In the genomic region with DNA sequence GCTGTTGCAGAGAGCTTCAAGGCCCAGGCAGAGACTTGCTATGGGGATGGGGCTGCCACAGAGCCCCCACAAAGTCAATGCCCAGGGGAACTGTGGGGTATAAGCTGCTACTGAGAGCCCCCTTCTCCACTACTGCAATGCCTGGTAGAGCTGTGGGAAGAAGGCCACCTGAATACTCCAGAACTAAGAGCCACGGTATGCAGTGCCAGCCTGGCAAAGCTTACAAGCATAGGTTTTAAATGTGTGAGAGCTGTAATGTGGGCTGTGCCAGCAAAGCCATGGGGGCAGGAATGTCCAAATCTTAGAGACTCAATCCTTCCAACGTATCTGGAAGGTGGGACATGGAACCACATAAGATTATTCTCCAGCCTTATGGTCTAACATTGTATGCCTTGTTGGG, we compare ENCODE assay signal across 20 cellular contexts. TPM values are rescaled to one million over a fixed set of nuclear protein-coding genes. Genes with fewer than 3 reads are reported as not detected.
DNase-seq lines count a peak whose midpoint lies in the region; ATAC-seq and TF ChIP-seq lines count a peak whose summit lies in the region.
"Had no signal": no experiment of that assay in that cellular context is flagged by ENCODE, and none has a peak within 500 bp of the region (broad histone marks: within the 10 kb centered on the region; RNA-seq: fewer than 3 reads in every experiment).

No MANE protein-coding gene starts in this region.

- peaks cover 0 to 2% of the 10 kb centered on the region in 2 experiments for H3K36me3 ChIP-seq in trophoblast cell (ENCODE audit: control insufficient read depth in 1 of 2, insufficient read depth in 2 of 2, low read length in 2 of 2)
- H3K36me3 ChIP-seq: BE2C, BLaER1 had no signal

- H4K12ac ChIP-seq in trophoblast cell (ENCODE audit: low read depth, low read length) = no peak overlapping the region

- H3K18ac ChIP-seq in trophoblast cell (ENCODE audit: low read length) = no peak overlapping the region

- peak overlapping the region; percentile 21 for H3K27ac ChIP-seq in AG04450 (ENCODE audit: low read depth, low read length)
- no peak overlapping the region for H3K27ac ChIP-seq in trophoblast cell (ENCODE audit: low read depth, low read length)
- H3K27ac ChIP-seq: 22Rv1, A549, BLaER1 had no signal

- no peak overlapping the region for H4K91ac ChIP-seq in trophoblast cell (ENCODE audit: low read depth, low read length)

- H3K27me3 ChIP-seq in AG04450 (ENCODE audit: control insufficient read depth, insufficient read depth, low read length) (no peaks in the 10 kb centered on the region), trophoblast cell (ENCODE audit: insufficient read depth, low read length) (no peaks in the 10 kb centered on the region)
- H3K27me3 ChIP-seq: BE2C, BLaER1 had no signal

- H3K9ac ChIP-seq in trophoblast cell (ENCODE audit: low read length) = no peak overlapping the region
- H3K9ac ChIP-seq: BLaER1 had no signal

- TF ChIP-seq CTCF in AG04450 (IDR thresholded peaks at IDR 0.05; ENCODE audit: low read depth, low read length) (no peak), chondrocyte (IDR thresholded peaks at IDR 0.05) (no peak)

- no peaks in the 10 kb centered on the region for H3K79me1 ChIP-seq in trophoblast cell (ENCODE audit: low read length)

- H3K14ac ChIP-seq in trophoblast cell (ENCODE audit: low read length) = no peak overlapping the region

- no peak overlapping the region for H2BK5ac ChIP-seq in trophoblast cell (ENCODE audit: low read depth, low read length, poor library complexity)

- no peak overlapping the region for H2BK120ac ChIP-seq in trophoblast cell (ENCODE audit: insufficient read depth, low read length, poor library complexity)

- H3K23ac ChIP-seq in trophoblast cell (ENCODE audit: low read length) = no peak overlapping the region

- no peak overlapping the region for H3K4me2 ChIP-seq in trophoblast cell (ENCODE audit: low read length)
- H3K4me2 ChIP-seq: A549, BLaER1 had no signal

- H3K36me3 Mint-ChIP-seq in chondrocyte (ENCODE audit: low read depth) = peaks cover 13% of the 10 kb centered on the region

- peak; percentile 51 for ATAC-seq in Right ventricle myocardium superior (ENCODE audit: poor library complexity)
- ATAC-seq: A549 had no signal

- no peak overlapping the region for H4K8ac ChIP-seq in trophoblast cell (ENCODE audit: low read depth, low read length)

- peaks cover 17% of the 10 kb centered on the region for H3K9me3 Mint-ChIP-seq in chondrocyte (ENCODE audit: low read depth)

- no peaks in the 10 kb centered on the region for H3K9me3 ChIP-seq in AG04450 (ENCODE audit: control insufficient read depth, insufficient read depth, low read length)
- H3K9me3 ChIP-seq in trophoblast cell (ENCODE audit: insufficient read depth, low read depth, low read length) = no peaks in the 10 kb centered on the region
- H3K9me3 ChIP-seq: A549, BE2C had no signal

- H2AK5ac ChIP-seq in trophoblast cell (ENCODE audit: low read length) = peak overlapping the region; percentile 14

- DNase-seq in Right ventricle myocardium superior (no peak), cardiac septum (ENCODE audit: low spot score) (no peak), AG04450 (ENCODE audit: low read depth, low spot score) (no peak), chondrocyte (ENCODE audit: low spot score) (peak; percentile 33), trophoblast cell (no peak), DMS114 treated with DMSO at 0.1 percent for 48 hours (lab: John Stamatoyannopoulos, UW; ENCODE audit: unreplicated experiment) (no peak)
- DNase-seq in activated CD8-positive, alpha-beta memory T cell treated with anti-CD3 and anti-CD28 coated beads for 24 hours = no peak
- DNase-seq: BE2C; C1 segment of cervical spinal cord; CD4-positive, alpha-beta memory T cell; CD4-positive, CD25-positive, alpha-beta regulatory T cell; CD8-positive, alpha-beta memory T cell; COR-L47; DMS 273 treated with DMSO at 0.1 percent for 48 hours; DMS79 treated with DMSO at 0.1 percent for 48 hours; GF-D8 had no signal

- no peaks in the 10 kb centered on the region for H3K4me1 ChIP-seq in trophoblast cell (ENCODE audit: control insufficient read depth in 1 of 2, insufficient read depth in 2 of 2, low read length in 2 of 2)
- H3K4me1 ChIP-seq: BE2C, BLaER1 had no signal

- H2BK12ac ChIP-seq in trophoblast cell (ENCODE audit: low read length) = no peak overlapping the region

- H3K27me3 Mint-ChIP-seq in chondrocyte (ENCODE audit: low read depth) = no peaks in the 10 kb centered on the region
- H3K27me3 Mint-ChIP-seq: CD4-positive, alpha-beta memory T cell; CD4-positive, CD25-positive, alpha-beta regulatory T cell; CD8-positive, alpha-beta memory T cell had no signal

- H3K4me1 Mint-ChIP-seq in chondrocyte (ENCODE audit: low read depth) = no peaks in the 10 kb centered on the region
- H3K4me1 Mint-ChIP-seq: CD14-positive monocyte; CD4-positive, alpha-beta memory T cell; CD8-positive, alpha-beta memory T cell had no signal

- H3K79me2 ChIP-seq in trophoblast cell (ENCODE audit: control insufficient read depth, insufficient read depth, low read length, poor library complexity) = no peaks in the 10 kb centered on the region

- WGBS in trophoblast cell (ENCODE audit: extremely low coverage, insufficient coverage, insufficient read length) = no CpG with 5 or more reads among the region's 2 CpGs

- POLR2A ChIA-PET in AG04450 (lab: Yijun Ruan, JAX) = no interaction called here

- no peak overlapping the region for H3K27ac Mint-ChIP-seq in chondrocyte (ENCODE audit: unreplicated experiment)
- H3K27ac Mint-ChIP-seq: CD14-positive monocyte; CD4-positive, CD25-positive, alpha-beta regulatory T cell; CD8-positive, alpha-beta memory T cell had no signal

- no peak overlapping the region for H2AFZ ChIP-seq in trophoblast cell (ENCODE audit: insufficient read depth, low read length, poor library complexity)

- CTCF ChIA-PET in AG04450 (lab: Charles Lee) = no interaction called here

- H3K4ac ChIP-seq in trophoblast cell (ENCODE audit: low read depth, low read length) = no peak overlapping the region

- intact Hi-C loops in Right ventricle myocardium superior (cut with DNase I) (no loop called here), cardiac septum (cut with DNase I) (no loop called here)

- no peak overlapping the region for H3K4me3 Mint-ChIP-seq in chondrocyte (ENCODE audit: unreplicated experiment)
- H3K4me3 Mint-ChIP-seq: CD14-positive monocyte; CD4-positive, alpha-beta memory T cell; CD4-positive, CD25-positive, alpha-beta regulatory T cell; CD8-positive, alpha-beta memory T cell had no signal

- H3K4me3 ChIP-seq in AG04450 (ENCODE audit: low read depth, low read length) (no peak overlapping the region), trophoblast cell (ENCODE audit: low read depth, low read length) (no peak overlapping the region)
- H3K4me3 ChIP-seq: A549, BLaER1 had no signal

RNA-seq across cellular contexts. Expression of a gene that starts 49.2 kb away (rescaled TPM):
- total RNA-seq in Right ventricle myocardium superior (4.8 TPM), cardiac septum (28.8 TPM), chondrocyte (4.2 to 5.8 TPM (median 5.5 TPM) in 3 replicates)
- polyA plus RNA-seq in AG04450 (2011; rRNA removed) = 2.8 and 4.2 TPM in 2 replicates
- 0.60 and 2.6 TPM in 2 replicates for polyA minus RNA-seq in AG04450 (2011; rRNA and poly(A)+ RNA removed)
- 15.4 and 16.3 TPM in 2 replicates for polyA plus RNA-seq in trophoblast cell (2013)

RNA-seq across cellular contexts. Expression of a gene that starts 49.3 kb away (rescaled TPM):
- total RNA-seq in Right ventricle myocardium superior (39.9 TPM), cardiac septum (48.5 TPM), chondrocyte (105 to 139 TPM (median 113 TPM) in 3 replicates)
- 88.3 and 149 TPM in 2 replicates for polyA plus RNA-seq in AG04450 (2011; rRNA removed)
- 25.8 and 50.7 TPM in 2 replicates for polyA minus RNA-seq in AG04450 (2011; rRNA and poly(A)+ RNA removed)
- polyA plus RNA-seq in trophoblast cell (2013) = 122 and 124 TPM in 2 replicates
